8 cellular contexts compared by ENCODE assay signal in genomic region chr19:55605207-55605636, GRCh38. TPM values are rescaled to one million over a fixed set of nuclear protein-coding genes. Genes with fewer than 3 reads are reported as not detected.
DNase-seq lines count a peak whose midpoint lies in the region; ATAC-seq lines count a peak whose summit lies in the region.

No MANE protein-coding gene starts in this region.

- H3K36me3 ChIP-seq in mesendoderm (ENCODE audit: control insufficient read depth, insufficient read depth, low read length) = no peaks in the 10 kb centered on the region

- H2BK15ac ChIP-seq in mesendoderm (replicated peaks; ENCODE audit: low read depth) = no peak overlapping the region

- H3K18ac ChIP-seq in mesendoderm (ENCODE audit: low read length) = no peak overlapping the region

- H3K27ac ChIP-seq in mesendoderm (ENCODE audit: low read depth, low read length) = peak overlapping the region; percentile 97

- H3K4ac ChIP-seq in mesendoderm (ENCODE audit: low read depth, low read length) = no peak overlapping the region

- H3K79me2 ChIP-seq in mesendoderm (ENCODE audit: control insufficient read depth, insufficient read depth, low read length) = peaks cover 2% of the 10 kb centered on the region

- H3K27me3 ChIP-seq in mesendoderm (ENCODE audit: insufficient read depth, low read length, poor library complexity) = no peaks in the 10 kb centered on the region

- peak overlapping the region; percentile 12 for H3K4me3 ChIP-seq in mesendoderm (ENCODE audit: low read length)

- ATAC-seq in GM21367 (IDR thresholded peaks at IDR 0.05; ENCODE audit: unreplicated experiment) = peak; percentile 44

- no peak overlapping the region for H2BK5ac ChIP-seq in mesendoderm (ENCODE audit: low read length)

- H4K5ac ChIP-seq in mesendoderm (ENCODE audit: low read length) = no peak overlapping the region

- H3K79me1 ChIP-seq in mesendoderm (ENCODE audit: low read length) = peaks cover 17% of the 10 kb centered on the region

- WGBS in mesendoderm (ENCODE audit: extremely low coverage, insufficient coverage, low lambda C conversion rate) = no CpG with 5 or more reads among the region's 43 CpGs

- no peak overlapping the region for H2BK120ac ChIP-seq in mesendoderm (ENCODE audit: low read depth, low read length)

- peak overlapping the region; percentile 84 for H3K56ac ChIP-seq in mesendoderm (ENCODE audit: low read length)

- DNase-seq in COLO829 (ENCODE audit: low spot score) = peak; percentile 94
- peak; percentile 99 for DNase-seq in HT1080 (ENCODE audit: low read depth)
- peak; percentile 99 for DNase-seq in NK-92 treated with Interleukin-12 subunit alpha and Interleukin-12 subunit beta, amount 100 ng/mL, for 24 hours (lab: John Stamatoyannopoulos, UW)
- DNase-seq in activated CD8-positive, alpha-beta memory T cell treated with anti-CD3 and anti-CD28 coated beads for 24 hours = peak; percentile 99
- peak; percentile 96 for DNase-seq in effector CD8-positive, alpha-beta T cell (lab: John Stamatoyannopoulos, UW)
- DNase-seq in mesendoderm = peak; percentile 98
- peak; percentile 99 for DNase-seq in stimulated activated CD8-positive, alpha-beta memory T cell treated with anti-CD3 and anti-CD28 coated beads, Interleukin-12 subunit alpha, Interleukin-12 subunit beta, amount 100 ng/mL, for 24 hours (ENCODE audit: extremely low read depth)

- no peak overlapping the region for H2AK5ac ChIP-seq in mesendoderm (ENCODE audit: low read length)

- peak overlapping the region; percentile 69 for H3K9ac ChIP-seq in mesendoderm (ENCODE audit: low read length)

- H3K4me2 ChIP-seq in mesendoderm (ENCODE audit: low read length) = no peak overlapping the region

- H4K8ac ChIP-seq in mesendoderm (ENCODE audit: low read depth, low read length) = no peak overlapping the region

- peaks cover 4% of the 10 kb centered on the region for H3K4me1 ChIP-seq in mesendoderm (ENCODE audit: control insufficient read depth, low read depth, low read length)

- H3K23ac ChIP-seq in mesendoderm (ENCODE audit: low read length) = peak overlapping the region; percentile 24

RNA-seq across cellular contexts. Expression of gene ZNF865, which starts 0.2 kb away (rescaled TPM):
- total RNA-seq in HT1080 (2014; rRNA removed; shearing (Covaris generic)) = 2.2 and 3.8 TPM in 2 replicates
- 13.7 and 15.3 TPM in 2 replicates for polyA plus RNA-seq in HT1080 (2015; cell fraction: cytosol; rRNA removed)
- 8.3 and 10.7 TPM in 2 replicates for polyA plus RNA-seq in HT1080 (2015; cell fraction: nucleus; rRNA removed)
- polyA plus RNA-seq in mesendoderm (2013, experiment 1 of 2) = 4.8 TPM
- 4.8 TPM for polyA plus RNA-seq in mesendoderm (2013, experiment 2 of 2)

RNA-seq across cellular contexts. Expression of gene ZNF524, which starts 5.1 kb away (rescaled TPM):
- 18.8 and 26.2 TPM in 2 replicates for total RNA-seq in HT1080 (2014; rRNA removed; shearing (Covaris generic))
- 16.6 and 20.1 TPM in 2 replicates for polyA plus RNA-seq in HT1080 (2015; cell fraction: cytosol; rRNA removed)
- 8.0 and 12.4 TPM in 2 replicates for polyA plus RNA-seq in HT1080 (2015; cell fraction: nucleus; rRNA removed)
- 1.8 TPM for polyA plus RNA-seq in mesendoderm (2013, experiment 1 of 2)
- polyA plus RNA-seq in mesendoderm (2013, experiment 2 of 2) = 1.8 TPM

RNA-seq across cellular contexts. Expression of gene FIZ1, which starts 5.9 kb away (rescaled TPM):
- total RNA-seq in HT1080 (2014; rRNA removed; shearing (Covaris generic)) = 6.0 and 10.0 TPM in 2 replicates
- polyA plus RNA-seq in HT1080 (2015; cell fraction: cytosol; rRNA removed) = 10.6 and 12.0 TPM in 2 replicates
- polyA plus RNA-seq in HT1080 (2015; cell fraction: nucleus; rRNA removed) = 13.7 and 16.0 TPM in 2 replicates
- polyA plus RNA-seq in mesendoderm (2013, experiment 1 of 2) = 13.5 TPM
- polyA plus RNA-seq in mesendoderm (2013, experiment 2 of 2) = 13.7 TPM

RNA-seq across cellular contexts. Expression of gene ZNF784, which starts 19.1 kb away (rescaled TPM):
- 4.1 and 6.1 TPM in 2 replicates for total RNA-seq in HT1080 (2014; rRNA removed; shearing (Covaris generic))
- polyA plus RNA-seq in HT1080 (2015; cell fraction: cytosol; rRNA removed) = 4.6 and 6.1 TPM in 2 replicates
- polyA plus RNA-seq in HT1080 (2015; cell fraction: nucleus; rRNA removed) = 12.1 and 12.6 TPM in 2 replicates
- 3.9 TPM for polyA plus RNA-seq in mesendoderm (2013, experiment 1 of 2)
- 4.4 TPM for polyA plus RNA-seq in mesendoderm (2013, experiment 2 of 2)

RNA-seq across cellular contexts. Expression of gene ZNF579, which starts 24.6 kb away (rescaled TPM):
- total RNA-seq in HT1080 (2014; rRNA removed; shearing (Covaris generic)) = 8.2 and 8.3 TPM in 2 replicates
- polyA plus RNA-seq in HT1080 (2015; cell fraction: cytosol; rRNA removed) = 8.1 and 8.6 TPM in 2 replicates
- 19.3 and 20.8 TPM in 2 replicates for polyA plus RNA-seq in HT1080 (2015; cell fraction: nucleus; rRNA removed)
- 13.5 TPM for polyA plus RNA-seq in mesendoderm (2013, experiment 1 of 2)
- 13.6 TPM for polyA plus RNA-seq in mesendoderm (2013, experiment 2 of 2)

Comparison
In these comparisons a context has a peak if more than half of its experiments do, and no peak if none do; other contexts are left out.
1. Peak in every context shown above with its lines: DNase-seq, ATAC-seq, H3K4me3 ChIP-seq and H3K27ac ChIP-seq.